Comparison of ENCODE assay signal across 2 cellular contexts in genomic region chr11:75563501-75563977, GRCh38.
TF ChIP-seq lines count a peak whose summit lies in the region.

No MANE protein-coding gene starts in this region.

TF ChIP-seq in H1, 55 proteins besides CTCF, POLR2A, EP300 and RAD21:
- TF ChIP-seq TAF7 (optimal IDR thresholded peaks at IDR 0.05; ENCODE audit: borderline replicate concordance, low read depth, low read length): no peak
- TF ChIP-seq CREB1 (IDR thresholded peaks at IDR 0.05): no peak
- no peak for TF ChIP-seq BRCA1 (IDR thresholded peaks at IDR 0.05; ENCODE audit: low read depth, low read length)

TF ChIP-seq in neural cell, 6 proteins besides CTCF, POLR2A, EP300 and RAD21:
- TF ChIP-seq, protein P1, sequence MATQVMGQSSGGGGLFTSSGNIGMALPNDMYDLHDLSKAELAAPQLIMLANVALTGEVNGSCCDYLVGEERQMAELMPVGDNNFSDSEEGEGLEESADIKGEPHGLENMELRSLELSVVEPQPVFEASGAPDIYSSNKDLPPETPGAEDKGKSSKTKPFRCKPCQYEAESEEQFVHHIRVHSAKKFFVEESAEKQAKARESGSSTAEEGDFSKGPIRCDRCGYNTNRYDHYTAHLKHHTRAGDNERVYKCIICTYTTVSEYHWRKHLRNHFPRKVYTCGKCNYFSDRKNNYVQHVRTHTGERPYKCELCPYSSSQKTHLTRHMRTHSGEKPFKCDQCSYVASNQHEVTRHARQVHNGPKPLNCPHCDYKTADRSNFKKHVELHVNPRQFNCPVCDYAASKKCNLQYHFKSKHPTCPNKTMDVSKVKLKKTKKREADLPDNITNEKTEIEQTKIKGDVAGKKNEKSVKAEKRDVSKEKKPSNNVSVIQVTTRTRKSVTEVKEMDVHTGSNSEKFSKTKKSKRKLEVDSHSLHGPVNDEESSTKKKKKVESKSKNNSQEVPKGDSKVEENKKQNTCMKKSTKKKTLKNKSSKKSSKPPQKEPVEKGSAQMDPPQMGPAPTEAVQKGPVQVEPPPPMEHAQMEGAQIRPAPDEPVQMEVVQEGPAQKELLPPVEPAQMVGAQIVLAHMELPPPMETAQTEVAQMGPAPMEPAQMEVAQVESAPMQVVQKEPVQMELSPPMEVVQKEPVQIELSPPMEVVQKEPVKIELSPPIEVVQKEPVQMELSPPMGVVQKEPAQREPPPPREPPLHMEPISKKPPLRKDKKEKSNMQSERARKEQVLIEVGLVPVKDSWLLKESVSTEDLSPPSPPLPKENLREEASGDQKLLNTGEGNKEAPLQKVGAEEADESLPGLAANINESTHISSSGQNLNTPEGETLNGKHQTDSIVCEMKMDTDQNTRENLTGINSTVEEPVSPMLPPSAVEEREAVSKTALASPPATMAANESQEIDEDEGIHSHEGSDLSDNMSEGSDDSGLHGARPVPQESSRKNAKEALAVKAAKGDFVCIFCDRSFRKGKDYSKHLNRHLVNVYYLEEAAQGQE (IDR thresholded peaks at IDR 0.05; ENCODE audit: borderline replicate concordance): no peak
- no peak for TF ChIP-seq MXI1 (conservative IDR thresholded peaks at IDR 0.05; ENCODE audit: poor library complexity, severe bottlenecking)
- TF ChIP-seq SMC3 (conservative IDR thresholded peaks at IDR 0.05; ENCODE audit: poor library complexity): no peak
TF ChIP-seq in neural cell: peak in this region for 0.
